In the genomic region with DNA sequence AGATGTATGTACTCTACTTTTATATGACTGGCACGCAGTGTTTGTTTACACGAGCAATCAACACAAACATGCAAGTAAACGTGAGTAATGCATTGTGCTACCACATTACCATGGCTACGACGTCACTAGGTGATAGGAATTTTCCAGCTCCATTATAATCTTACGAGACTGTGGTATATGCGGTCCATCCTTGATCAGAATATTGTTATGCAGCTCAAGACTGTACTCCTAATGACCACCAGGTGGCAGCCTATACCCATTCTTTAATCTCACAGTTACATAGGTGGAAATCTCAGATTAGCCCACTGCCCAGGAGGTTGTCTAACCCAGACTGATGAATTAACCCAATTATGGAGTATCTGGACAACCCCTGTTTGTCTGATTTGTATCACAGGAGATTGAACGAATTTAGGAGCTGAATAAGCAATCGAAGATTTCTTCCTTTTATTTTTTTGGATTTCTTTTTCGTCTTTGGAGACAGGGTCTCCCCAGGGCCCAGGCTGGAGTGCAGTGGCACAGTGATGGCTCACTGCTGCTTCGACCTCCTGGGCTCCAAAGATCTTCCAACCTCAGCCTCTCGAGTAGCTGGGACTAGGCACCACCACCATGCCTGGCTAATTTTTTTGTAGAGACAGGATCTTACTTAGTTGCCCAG, we compare ENCODE assay signal across 8 cellular contexts. TPM values are rescaled to one million over a fixed set of nuclear protein-coding genes. Genes with fewer than 3 reads are reported as not detected.
A peak's percentile ranks its signal among the peaks of the same experiment; 100 is the strongest.
DNase-seq lines count a peak whose midpoint lies in the region; ATAC-seq and TF ChIP-seq lines count a peak whose summit lies in the region.

No MANE protein-coding gene starts in this region.

- H3K4me3 Mint-ChIP-seq in effector memory CD8-positive, alpha-beta T cell: no peak overlapping the region
- H3K4me3 Mint-ChIP-seq in memory B cell: no peak overlapping the region

- no peaks in the 10 kb centered on the region for H3K36me3 Mint-ChIP-seq in effector memory CD8-positive, alpha-beta T cell (ENCODE audit: insufficient read depth)
- no peaks in the 10 kb centered on the region for H3K36me3 Mint-ChIP-seq in memory B cell

- H3K4me1 Mint-ChIP-seq in effector memory CD8-positive, alpha-beta T cell (ENCODE audit: low read depth in 2 of 2): peaks cover 19 to 20% of the 10 kb centered on the region in 2 donors
- H3K4me1 Mint-ChIP-seq in memory B cell: peaks cover 35% of the 10 kb centered on the region

- DNase-seq in BE2C: peak; percentile 55
- peak; percentile 49 to 67 for DNase-seq in NCI-H526 (lab: John Stamatoyannopoulos, UW)
- DNase-seq in activated CD4-positive, alpha-beta T cell treated with anti-CD3 and anti-CD28 coated beads for 48 hours: peak; percentile 57
- DNase-seq in effector memory CD8-positive, alpha-beta T cell: peak; percentile 48 to 63 (median 52)
- DNase-seq in memory B cell (ENCODE audit: low spot score in 2 of 2): peak; percentile 56 to 67
- peak; percentile 95 for DNase-seq in superior temporal gyrus (ENCODE audit: extremely low spot score)

- H3K27me3 Mint-ChIP-seq in effector memory CD8-positive, alpha-beta T cell: peaks cover 5 to 10% of the 10 kb centered on the region in 2 donors
- no peaks in the 10 kb centered on the region for H3K27me3 Mint-ChIP-seq in memory B cell

- peak; percentile 88 for TF ChIP-seq CTCF in BE2C (IDR thresholded peaks at IDR 0.05; ENCODE audit: low read depth, low read length)

- no peak overlapping the region for H3K4me3 ChIP-seq in BE2C (ENCODE audit: low read depth, low read length)

- no peaks in the 10 kb centered on the region for H3K4me1 ChIP-seq in BE2C

- H3K36me3 ChIP-seq in BE2C: no peaks in the 10 kb centered on the region

- H3K9me3 Mint-ChIP-seq in effector memory CD8-positive, alpha-beta T cell: no peaks in the 10 kb centered on the region
- H3K9me3 Mint-ChIP-seq in memory B cell: peaks cover 2% of the 10 kb centered on the region

- H3K9me3 ChIP-seq in BE2C: no peaks in the 10 kb centered on the region

- ATAC-seq in GM19023 (IDR thresholded peaks at IDR 0.05; ENCODE audit: unreplicated experiment): peak; percentile 47
- ATAC-seq in HG03521 (IDR thresholded peaks at IDR 0.05; ENCODE audit: unreplicated experiment): peak; percentile 40
- peak; percentile 87 for ATAC-seq in effector memory CD8-positive, alpha-beta T cell (replicated peaks)
- ATAC-seq in memory B cell (ENCODE audit: low read depth): peak; percentile 59

- no peaks in the 10 kb centered on the region; the same call in 1 of the 2 replicates for H3K27me3 ChIP-seq in BE2C

- H3K27ac Mint-ChIP-seq in effector memory CD8-positive, alpha-beta T cell: no peak overlapping the region
- H3K27ac Mint-ChIP-seq in memory B cell: no peak overlapping the region

RNA-seq across cellular contexts. Expression of gene TESPA1, which starts 8.7 kb away (rescaled TPM):
- not detected for polyA plus RNA-seq in BE2C (2012; ENCODE audit: insufficient read depth, insufficient read length, low read depth)

RNA-seq across cellular contexts. Expression of gene NEUROD4, which starts 26.5 kb away (rescaled TPM):
- polyA plus RNA-seq in BE2C (2012; ENCODE audit: insufficient read depth, insufficient read length, low read depth): not detected
